ENCODE assay signal across 8 cellular contexts in genomic region chr6:26215200-26216014, GRCh38.
DNase-seq lines count a peak whose midpoint lies in the region; ATAC-seq and TF ChIP-seq lines count a peak whose summit lies in the region.

No MANE protein-coding gene starts in this region.

- POLR2A ChIA-PET in BJ (lab: Charles Lee) = interaction anchor here (0.6 to 3.0 kb wide), 16 partner anchors 8 to 932 kb away, joined by 4 to 74 read pairs (median 12); a partner anchor contains a TSS

- H3K27me3 ChIP-seq in BJ (ENCODE audit: control insufficient read depth, insufficient read depth, low read length) (no peaks in the 10 kb centered on the region), foreskin keratinocyte (no peaks in the 10 kb centered on the region), skeletal muscle satellite cell (ENCODE audit: control insufficient read depth, insufficient read depth, low read length) (peaks cover 4% of the 10 kb centered on the region)

- no peaks in the 10 kb centered on the region for H3K36me3 ChIP-seq in BJ (ENCODE audit: control insufficient read depth, insufficient read depth, low read length)
- H3K36me3 ChIP-seq in skeletal muscle satellite cell (ENCODE audit: insufficient read depth, low read length) = no peaks in the 10 kb centered on the region

- CTCF ChIA-PET in BJ (lab: Yijun Ruan, JAX) = interaction anchor here (0.7 to 2.3 kb wide), 6 partner anchors 8 to 111 kb away, joined by 3 to 7 read pairs (median 4); a partner anchor contains a TSS

- H3K27ac ChIP-seq in foreskin keratinocyte = peak overlapping the region; percentile 52

- no peak for TF ChIP-seq CTCF in BJ (IDR thresholded peaks at IDR 0.05; ENCODE audit: insufficient read depth, low read depth, low read length)
- no peak for TF ChIP-seq CTCF in foreskin keratinocyte (conservative IDR thresholded peaks at IDR 0.05)

- H3K4me1 ChIP-seq in foreskin keratinocyte (no peaks in the 10 kb centered on the region), skeletal muscle satellite cell (ENCODE audit: control insufficient read depth, insufficient read depth, low read length) (peaks cover 4% of the 10 kb centered on the region)

- ATAC-seq in GM21526 (IDR thresholded peaks at IDR 0.05; ENCODE audit: low FRiP score, unreplicated experiment) (peak; percentile 0), SK-N-SH treated with all-trans-retinoic acid at 6 μM for 48 hours (peak; percentile 31), foreskin keratinocyte (peak; percentile 18), GM21447 (IDR thresholded peaks at IDR 0.05; ENCODE audit: unreplicated experiment) (no peak)

- no peaks in the 10 kb centered on the region for H3K9me3 ChIP-seq in skeletal muscle satellite cell (replicated peaks; ENCODE audit: low read length)

- peak overlapping the region; percentile 69 for H3K4me2 ChIP-seq in skeletal muscle satellite cell (ENCODE audit: low read length)

- H3K9ac ChIP-seq in skeletal muscle satellite cell (ENCODE audit: low read depth, low read length) = no peak overlapping the region

- DNase-seq in BJ (ENCODE audit: low read depth) = no peak
- DNase-seq in foreskin keratinocyte = peak in 1 of 2 donors; percentile 78
- no peak for DNase-seq in stimulated activated CD4-positive, alpha-beta T cell treated with anti-CD3 and anti-CD28 coated beads, Interleukin-4, amount 100 ng/mL, for 4 hours
- no peak for DNase-seq in AML-193 (lab: John Stamatoyannopoulos, UW)

- peak overlapping the region; percentile 37 for H3K4me3 ChIP-seq in BJ (ENCODE audit: low read depth, low read length)
- H3K4me3 ChIP-seq in skeletal muscle satellite cell (ENCODE audit: low read length) = peak overlapping the region; percentile 52

TF ChIP-seq in SK-N-SH treated with all-trans-retinoic acid at 6 μM for 48 hours, 23 proteins besides CTCF, POLR2A, EP300 and RAD21:
- no peak for TF ChIP-seq OSR1 (CRISPR knock-in tag; IDR thresholded peaks at IDR 0.05)
- no peak for TF ChIP-seq ISL1 (CRISPR knock-in tag; IDR thresholded peaks at IDR 0.05)
- no peak for TF ChIP-seq GLIS3 (CRISPR knock-in tag; IDR thresholded peaks at IDR 0.05)
- TF ChIP-seq RARB (CRISPR knock-in tag; IDR thresholded peaks at IDR 0.05) = no peak
- TF ChIP-seq TOX (CRISPR knock-in tag; IDR thresholded peaks at IDR 0.05; ENCODE audit: borderline replicate concordance) = no peak
- no peak for TF ChIP-seq POU6F1 (CRISPR knock-in tag; IDR thresholded peaks at IDR 0.05; ENCODE audit: borderline replicate concordance, low read depth)
- no peak for TF ChIP-seq CREB5 (CRISPR knock-in tag; IDR thresholded peaks at IDR 0.05; ENCODE audit: low read depth)
- no peak for TF ChIP-seq ARNTL (CRISPR knock-in tag; IDR thresholded peaks at IDR 0.05; ENCODE audit: borderline replicate concordance, low read depth)
- TF ChIP-seq TCF4 (CRISPR knock-in tag; IDR thresholded peaks at IDR 0.05; ENCODE audit: borderline replicate concordance) = no peak
- no peak for TF ChIP-seq SNAI2 (CRISPR knock-in tag; IDR thresholded peaks at IDR 0.05)
- no peak for TF ChIP-seq PPARA (CRISPR knock-in tag; IDR thresholded peaks at IDR 0.05; ENCODE audit: borderline replicate concordance)
- no peak for TF ChIP-seq PATZ1 (CRISPR knock-in tag; IDR thresholded peaks at IDR 0.05; ENCODE audit: borderline replicate concordance)
